20 cellular contexts compared by ENCODE assay signal in genomic region chr11:7449841-7450214, GRCh38. TPM values are rescaled to one million over a fixed set of nuclear protein-coding genes. Genes with fewer than 3 reads are reported as not detected.
DNase-seq lines count a peak whose midpoint lies in the region; ATAC-seq, FAIRE-seq and TF ChIP-seq lines count a peak whose summit lies in the region.
"Had no signal": no experiment of that assay in that cellular context is flagged by ENCODE, and none has a peak within 500 bp of the region (broad histone marks: within the 10 kb centered on the region; RNA-seq: fewer than 3 reads in every experiment).

No MANE protein-coding gene starts in this region.

- in situ Hi-C loops in brain microvascular endothelial cell (cut with HindIII; ENCODE audit: low pct_ligation_motif_present, low sequenced_read_pairs) = no loop called here

- TF ChIP-seq CTCF in bronchial epithelial cell (IDR thresholded peaks at IDR 0.05; ENCODE audit: insufficient read depth, low read length, severe bottlenecking) = no peak
- no peak for TF ChIP-seq CTCF in nephron (IDR thresholded peaks at IDR 0.05; ENCODE audit: unreplicated experiment in 3 of 3)
- TF ChIP-seq CTCF in CD8-positive, alpha-beta T cell (IDR thresholded peaks at IDR 0.05) = no peak
- TF ChIP-seq CTCF in brain microvascular endothelial cell (IDR thresholded peaks at IDR 0.05; ENCODE audit: low read depth, low read length, missing control alignments) = no peak

- POLR2A ChIA-PET in CD8-positive, alpha-beta T cell (lab: Charles Lee) = no interaction called here

- H3K4me3 Mint-ChIP-seq in nephron = no peak overlapping the region
- no peak overlapping the region for H3K4me3 Mint-ChIP-seq in CD8-positive, alpha-beta T cell
- H3K4me3 Mint-ChIP-seq: CD4-positive, CD25-positive, alpha-beta regulatory T cell; HFFc6 had no signal

- H3K36me3 ChIP-seq in bronchial epithelial cell (ENCODE audit: control insufficient read depth, insufficient read depth, low read length) = no peaks in the 10 kb centered on the region
- no peaks in the 10 kb centered on the region for H3K36me3 ChIP-seq in CD8-positive, alpha-beta T cell (ENCODE audit: insufficient read depth, low read length)
- H3K36me3 ChIP-seq in brain microvascular endothelial cell (replicated peaks) = no peaks in the 10 kb centered on the region
- H3K36me3 ChIP-seq: SJSA1 had no signal

- intact Hi-C loops in CD8-positive, alpha-beta T cell (cut with DNase I, micrococcal nuclease) = loop anchor here (10.0 kb wide), 2 partner anchors 235 to 705 kb away; no protein-coding TSS in a partner anchor

- peak overlapping the region in 2 of 3 experiments; percentile 25 to 30 for H3K27ac Mint-ChIP-seq in nephron
- no peak overlapping the region for H3K27ac Mint-ChIP-seq in CD8-positive, alpha-beta T cell
- H3K27ac Mint-ChIP-seq: HFFc6 had no signal

- no peak for ATAC-seq in CD8-positive, alpha-beta T cell
- ATAC-seq in activated CD4-positive, CD25-positive, alpha-beta regulatory T cell treated with anti-CD3 and anti-CD28 coated beads, Interleukin-2, amount 50 U/mL, for 24 hours = no peak

- DNase-seq in AG08395 (ENCODE audit: low spot score) (peak; percentile 24), HT1080 (ENCODE audit: low read depth) (peak; percentile 34), bronchial epithelial cell (ENCODE audit: low read depth) (peak; percentile 46), brain microvascular endothelial cell (no peak), C1 segment of cervical spinal cord (lab: John Stamatoyannopoulos, UW) (no peak)
- no peak for DNase-seq in CD8-positive, alpha-beta T cell
- DNase-seq: CD4-positive, CD25-positive, alpha-beta regulatory T cell; DND-41; HFFc6; NCI-H1417 treated with DMSO at 0.1 percent for 48 hours; NCI-H2029 treated with DMSO at 0.1 percent for 48 hours; NK-92 treated with Interleukin-12 subunit alpha and Interleukin-12 subunit beta, amount 100 ng/mL, for 24 hours; OCI-M1 had no signal

- H3K27me3 ChIP-seq in bronchial epithelial cell (ENCODE audit: control insufficient read depth, insufficient read depth, low read length) (no peaks in the 10 kb centered on the region), brain microvascular endothelial cell (replicated peaks) (no peaks in the 10 kb centered on the region)
- H3K27me3 ChIP-seq in CD8-positive, alpha-beta T cell (ENCODE audit: insufficient read depth, low read length) = no peaks in the 10 kb centered on the region
- H3K27me3 ChIP-seq: SJSA1 had no signal

- CTCF ChIA-PET in CD8-positive, alpha-beta T cell (lab: Charles Lee) = interaction anchor here (2.3 kb wide), 1 partner anchor 8 kb away, joined by 15 read pairs; no protein-coding TSS in a partner anchor

- H3K4me1 Mint-ChIP-seq in nephron = peaks cover 38% of the 10 kb centered on the region
- no peaks in the 10 kb centered on the region for H3K4me1 Mint-ChIP-seq in CD8-positive, alpha-beta T cell (ENCODE audit: low read depth)
- H3K4me1 Mint-ChIP-seq: CD4-positive, CD25-positive, alpha-beta regulatory T cell had no signal

- no peaks in the 10 kb centered on the region for H3K9me3 Mint-ChIP-seq in nephron
- H3K9me3 Mint-ChIP-seq in CD8-positive, alpha-beta T cell = no peaks in the 10 kb centered on the region
- H3K9me3 Mint-ChIP-seq: CD4-positive, CD25-positive, alpha-beta regulatory T cell; HFFc6 had no signal

- H3K36me3 Mint-ChIP-seq in nephron (ENCODE audit: low read depth) = no peaks in the 10 kb centered on the region
- H3K36me3 Mint-ChIP-seq in CD8-positive, alpha-beta T cell = no peaks in the 10 kb centered on the region
- H3K36me3 Mint-ChIP-seq: CD4-positive, CD25-positive, alpha-beta regulatory T cell had no signal

- H3K27me3 Mint-ChIP-seq in nephron (ENCODE audit: low read depth) = peaks cover 4% of the 10 kb centered on the region
- no peaks in the 10 kb centered on the region for H3K27me3 Mint-ChIP-seq in CD8-positive, alpha-beta T cell (ENCODE audit: low read depth)
- H3K27me3 Mint-ChIP-seq: CD4-positive, CD25-positive, alpha-beta regulatory T cell had no signal

- H3K4me3 ChIP-seq in bronchial epithelial cell (ENCODE audit: low read depth, low read length) (no peak overlapping the region), brain microvascular endothelial cell (ENCODE audit: low read depth, low read length) (no peak overlapping the region)
- no peak overlapping the region for H3K4me3 ChIP-seq in CD8-positive, alpha-beta T cell (ENCODE audit: low read depth, low read length)
- H3K4me3 ChIP-seq: SJSA1 had no signal

- FAIRE-seq in bronchial epithelial cell (lab: Jason Lieb, UNC) = no peak
- FAIRE-seq: H1 had no signal

- H3K27ac ChIP-seq in CD8-positive, alpha-beta T cell (ENCODE audit: low read depth, low read length) = no peak overlapping the region
- no peak overlapping the region for H3K27ac ChIP-seq in brain microvascular endothelial cell
- H3K27ac ChIP-seq: KMS-11, RWPE1, SJSA1 had no signal

- no peaks in the 10 kb centered on the region for H3K9me3 ChIP-seq in CD8-positive, alpha-beta T cell (ENCODE audit: low read length)
- H3K9me3 ChIP-seq: SJSA1 had no signal

- no peaks in the 10 kb centered on the region for H3K4me1 ChIP-seq in CD8-positive, alpha-beta T cell (ENCODE audit: insufficient read depth, low read length)
- H3K4me1 ChIP-seq: SJSA1 had no signal

RNA-seq across cellular contexts. Expression of gene OLFML1, which starts 35.5 kb away (rescaled TPM):
- 0.20 TPM in 1 of 2 replicates, not detected in the other for total RNA-seq in HT1080 (2014; rRNA removed; shearing (Covaris generic))
- polyA plus RNA-seq in HT1080 (2015; cell fraction: cytosol; rRNA removed) = not detected in 2 replicates
- polyA plus RNA-seq in HT1080 (2015; cell fraction: nucleus; rRNA removed) = not detected in 2 replicates
- total RNA-seq in bronchial epithelial cell = not detected in 2 replicates
- total RNA-seq in CD8-positive, alpha-beta T cell = not detected
- total RNA-seq: A172; CD4-positive, CD25-positive, alpha-beta regulatory T cell had no signal
- polyA plus RNA-seq: H1 had no signal

Comparison
In these comparisons a context has a peak if more than half of its experiments do, and no peak if none do; other contexts are left out.
1. DNase-seq: peak in AG08395 (single experiment), HT1080 (single experiment) and bronchial epithelial cell (single experiment); none in CD8-positive, alpha-beta T cell (0 of 7), brain microvascular endothelial cell (single experiment) and C1 segment of cervical spinal cord (0 of 14).